ENCODE assay signal across 1 cellular context in genomic region chr10:35642023-35642792, GRCh38.
TF ChIP-seq lines count a peak whose summit lies in the region.

A gene with protein sequence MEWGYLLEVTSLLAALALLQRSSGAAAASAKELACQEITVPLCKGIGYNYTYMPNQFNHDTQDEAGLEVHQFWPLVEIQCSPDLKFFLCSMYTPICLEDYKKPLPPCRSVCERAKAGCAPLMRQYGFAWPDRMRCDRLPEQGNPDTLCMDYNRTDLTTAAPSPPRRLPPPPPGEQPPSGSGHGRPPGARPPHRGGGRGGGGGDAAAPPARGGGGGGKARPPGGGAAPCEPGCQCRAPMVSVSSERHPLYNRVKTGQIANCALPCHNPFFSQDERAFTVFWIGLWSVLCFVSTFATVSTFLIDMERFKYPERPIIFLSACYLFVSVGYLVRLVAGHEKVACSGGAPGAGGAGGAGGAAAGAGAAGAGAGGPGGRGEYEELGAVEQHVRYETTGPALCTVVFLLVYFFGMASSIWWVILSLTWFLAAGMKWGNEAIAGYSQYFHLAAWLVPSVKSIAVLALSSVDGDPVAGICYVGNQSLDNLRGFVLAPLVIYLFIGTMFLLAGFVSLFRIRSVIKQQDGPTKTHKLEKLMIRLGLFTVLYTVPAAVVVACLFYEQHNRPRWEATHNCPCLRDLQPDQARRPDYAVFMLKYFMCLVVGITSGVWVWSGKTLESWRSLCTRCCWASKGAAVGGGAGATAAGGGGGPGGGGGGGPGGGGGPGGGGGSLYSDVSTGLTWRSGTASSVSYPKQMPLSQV (minus strand): TSS chr10:35642296. CDS start chr10:35641429, 867 bp downstream.

TF ChIP-seq in HEK293, 187 proteins besides CTCF, POLR2A, EP300 and RAD21 (continued from another document):
- TF ChIP-seq ZNF692 (tag by site-specific recombination; IDR thresholded peaks at IDR 0.05) (peak; percentile 93), ZNF701 (tag by site-specific recombination; IDR thresholded peaks at IDR 0.05) (no peak), ZNF624 (tag by site-specific recombination; IDR thresholded peaks at IDR 0.05) (no peak), ZFHX2 (tag by site-specific recombination; conservative IDR thresholded peaks at IDR 0.05) (peak; percentile 4; the same call in 1 of the 2 replicates), ZIC2 (tag by site-specific recombination; IDR thresholded peaks at IDR 0.05) (peak; percentile 77), ZNF621 (tag by site-specific recombination; IDR thresholded peaks at IDR 0.05) (no peak), ZSCAN5A (tag by site-specific recombination; IDR thresholded peaks at IDR 0.05) (no peak), ZNF501 (tag by site-specific recombination; IDR thresholded peaks at IDR 0.05) (peak; percentile 78), GLI4 (tag by site-specific recombination; IDR thresholded peaks at IDR 0.05) (no peak), ZNF768 (tag by site-specific recombination; IDR thresholded peaks at IDR 0.05) (no peak; the same call in 1 of the 2 replicates), KLF16 (tag by site-specific recombination; IDR thresholded peaks at IDR 0.05) (peak; percentile 44; the same call in 1 of the 2 replicates), ZNF2 (tag by site-specific recombination; IDR thresholded peaks at IDR 0.05) (peak; percentile 90), ZNF112 (tag by site-specific recombination; IDR thresholded peaks at IDR 0.05) (no peak), ZNF157 (tag by site-specific recombination; IDR thresholded peaks at IDR 0.05) (no peak), ZNF138 (tag by site-specific recombination; IDR thresholded peaks at IDR 0.05; ENCODE audit: borderline replicate concordance) (no peak), ZNF48 (tag by site-specific recombination; IDR thresholded peaks at IDR 0.05) (no peak), ZNF274 (IDR thresholded peaks at IDR 0.05; ENCODE audit: low read length) (no peak), ZNF274 (tag by site-specific recombination; IDR thresholded peaks at IDR 0.05; ENCODE audit: borderline replicate concordance) (no peak), ZNF114 (tag by site-specific recombination; IDR thresholded peaks at IDR 0.05) (no peak), ZNF792 (tag by site-specific recombination; IDR thresholded peaks at IDR 0.05) (no peak), ZNF350 (tag by site-specific recombination; IDR thresholded peaks at IDR 0.05) (no peak), ZXDB (tag by site-specific recombination; IDR thresholded peaks at IDR 0.05) (peak; percentile 91; the same call in 1 of the 2 replicates), ZSCAN18 (tag by site-specific recombination; IDR thresholded peaks at IDR 0.05) (no peak), ZFP41 (tag by site-specific recombination; IDR thresholded peaks at IDR 0.05; ENCODE audit: borderline replicate concordance) (no peak), ZNF423 (tag by site-specific recombination; IDR thresholded peaks at IDR 0.05) (peak; percentile 88), ZNF221 (tag by site-specific recombination; IDR thresholded peaks at IDR 0.05; ENCODE audit: borderline replicate concordance) (no peak), ZNF146 (tag by site-specific recombination; IDR thresholded peaks at IDR 0.05) (no peak; the same call in 1 of the 2 replicates), ZNF266 (tag by site-specific recombination; IDR thresholded peaks at IDR 0.05; ENCODE audit: low read depth) (no peak), ZFP37 (tag by site-specific recombination; IDR thresholded peaks at IDR 0.05) (peak; percentile 67; the same call in 1 of the 2 replicates), YY2 (tag by site-specific recombination; IDR thresholded peaks at IDR 0.05) (no peak), ZNF416 (tag by site-specific recombination; IDR thresholded peaks at IDR 0.05) (no peak), KLF9 (tag by site-specific recombination; IDR thresholded peaks at IDR 0.05; ENCODE audit: low read depth) (peak; percentile 48; the same call in 1 of the 2 replicates), ZNF133 (tag by site-specific recombination; IDR thresholded peaks at IDR 0.05) (no peak), ZNF202 (tag by site-specific recombination; IDR thresholded peaks at IDR 0.05; ENCODE audit: borderline replicate concordance) (no peak), ZNF629 (tag by site-specific recombination; IDR thresholded peaks at IDR 0.05) (no peak; the same call in 1 of the 2 replicates), ZNF121 (tag by site-specific recombination; IDR thresholded peaks at IDR 0.05) (no peak; the same call in 1 of the 2 replicates), SP7 (tag by site-specific recombination; IDR thresholded peaks at IDR 0.05) (peak; percentile 75; the same call in 1 of the 2 replicates), ZNF19 (tag by site-specific recombination; IDR thresholded peaks at IDR 0.05; ENCODE audit: low read depth) (no peak), ZNF645 (tag by site-specific recombination; IDR thresholded peaks at IDR 0.05) (no peak), ZNF664 (tag by site-specific recombination; IDR thresholded peaks at IDR 0.05) (no peak), TRIM28 (IDR thresholded peaks at IDR 0.05; ENCODE audit: borderline replicate concordance, low read length) (0 out of 2 replicates have a peak, but pooled peaks have one; percentile 22), ZNF214 (tag by site-specific recombination; IDR thresholded peaks at IDR 0.05; ENCODE audit: borderline replicate concordance) (no peak), REST (tag by site-specific recombination; IDR thresholded peaks at IDR 0.05) (no peak), ZNF514 (tag by site-specific recombination; IDR thresholded peaks at IDR 0.05) (no peak), ZNF600 (tag by site-specific recombination; IDR thresholded peaks at IDR 0.05) (peak; percentile 75), ZNF394 (tag by site-specific recombination; IDR thresholded peaks at IDR 0.05; ENCODE audit: borderline replicate concordance) (peak; percentile 34; the same call in 1 of the 2 replicates), ZNF169 (tag by site-specific recombination; IDR thresholded peaks at IDR 0.05) (no peak), ZBTB8A (tag by site-specific recombination; IDR thresholded peaks at IDR 0.05) (peak; percentile 92), GLI2 (tag by site-specific recombination; IDR thresholded peaks at IDR 0.05; ENCODE audit: borderline replicate concordance, low read depth) (no peak), ZSCAN16 (tag by site-specific recombination; IDR thresholded peaks at IDR 0.05) (no peak), ZNF785 (tag by site-specific recombination; IDR thresholded peaks at IDR 0.05) (no peak), ZNF610 (tag by site-specific recombination; IDR thresholded peaks at IDR 0.05; ENCODE audit: borderline replicate concordance) (no peak), REPIN1 (tag by site-specific recombination; IDR thresholded peaks at IDR 0.05; ENCODE audit: low read depth) (peak; percentile 49; the same call in 1 of the 2 replicates)
- TF ChIP-seq, protein P1, sequence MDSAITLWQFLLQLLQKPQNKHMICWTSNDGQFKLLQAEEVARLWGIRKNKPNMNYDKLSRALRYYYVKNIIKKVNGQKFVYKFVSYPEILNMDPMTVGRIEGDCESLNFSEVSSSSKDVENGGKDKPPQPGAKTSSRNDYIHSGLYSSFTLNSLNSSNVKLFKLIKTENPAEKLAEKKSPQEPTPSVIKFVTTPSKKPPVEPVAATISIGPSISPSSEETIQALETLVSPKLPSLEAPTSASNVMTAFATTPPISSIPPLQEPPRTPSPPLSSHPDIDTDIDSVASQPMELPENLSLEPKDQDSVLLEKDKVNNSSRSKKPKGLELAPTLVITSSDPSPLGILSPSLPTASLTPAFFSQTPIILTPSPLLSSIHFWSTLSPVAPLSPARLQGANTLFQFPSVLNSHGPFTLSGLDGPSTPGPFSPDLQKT (IDR thresholded peaks at IDR 0.05; ENCODE audit: borderline replicate concordance, low read depth, low read length), result no peak
- TF ChIP-seq, protein P2, sequence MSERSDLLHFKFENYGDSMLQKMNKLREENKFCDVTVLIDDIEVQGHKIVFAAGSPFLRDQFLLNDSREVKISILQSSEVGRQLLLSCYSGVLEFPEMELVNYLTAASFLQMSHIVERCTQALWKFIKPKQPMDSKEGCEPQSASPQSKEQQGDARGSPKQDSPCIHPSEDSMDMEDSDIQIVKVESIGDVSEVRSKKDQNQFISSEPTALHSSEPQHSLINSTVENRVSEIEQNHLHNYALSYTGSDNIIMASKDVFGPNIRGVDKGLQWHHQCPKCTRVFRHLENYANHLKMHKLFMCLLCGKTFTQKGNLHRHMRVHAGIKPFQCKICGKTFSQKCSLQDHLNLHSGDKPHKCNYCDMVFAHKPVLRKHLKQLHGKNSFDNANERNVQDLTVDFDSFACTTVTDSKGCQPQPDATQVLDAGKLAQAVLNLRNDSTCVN (tag by site-specific recombination; optimal IDR thresholded peaks at IDR 0.05), result peak; percentile 90
